In the genomic region with DNA sequence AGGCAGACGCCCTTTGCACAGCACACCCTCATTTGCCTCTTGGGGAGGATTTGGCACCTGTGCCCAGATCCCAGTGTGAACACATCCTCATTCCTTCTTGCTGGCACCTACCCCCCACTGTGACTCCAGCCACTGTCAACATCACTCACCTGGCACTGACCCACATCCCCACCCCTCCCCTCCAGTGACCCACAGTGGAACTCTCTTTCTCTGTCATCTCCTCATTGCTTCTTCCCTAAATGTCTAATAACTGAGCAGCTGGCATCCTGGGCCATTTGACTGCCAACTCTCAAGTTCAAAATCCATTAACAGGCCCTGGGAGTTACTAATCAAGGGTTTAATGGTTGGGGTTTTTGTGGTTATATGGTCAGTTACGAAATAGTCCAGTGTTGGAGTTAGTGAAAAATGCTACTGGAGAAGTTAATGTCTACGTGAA, we compare ENCODE assay signal across 12 cellular contexts. TPM values are rescaled to one million over a fixed set of nuclear protein-coding genes. Genes with fewer than 3 reads are reported as not detected.
A peak's percentile ranks its signal among the peaks of the same experiment; 100 is the strongest.
DNase-seq lines count a peak whose midpoint lies in the region; ATAC-seq and TF ChIP-seq lines count a peak whose summit lies in the region.
"Had no signal": no experiment of that assay in that cellular context is flagged by ENCODE, and none has a peak within 500 bp of the region (broad histone marks: within the 10 kb centered on the region; RNA-seq: fewer than 3 reads in every experiment).

No MANE protein-coding gene starts in this region.

- CTCF ChIA-PET in SK-N-SH (lab: Yijun Ruan, JAX): interaction anchor here (1.0 kb wide), 1 partner anchor 15 kb away, joined by 3 read pairs; no protein-coding TSS in a partner anchor

- WGBS in SK-N-SH (ENCODE audit: low lambda C conversion rate): 83% methylated on average over 3 of the region's 3 CpGs
- 45 to 58% methylated on average over 3 of the region's 3 CpGs for WGBS in body of pancreas, 2 donors
- 59 to 74% (median 65%) methylated on average over 3 of the region's 3 CpGs for WGBS in psoas muscle, 3 donors

- no peaks in the 10 kb centered on the region for H3K9me2 ChIP-seq in SK-N-SH

- no peak overlapping the region for H3K4me2 ChIP-seq in SK-N-SH

- intact Hi-C loops in body of pancreas (cut with DNase I): no loop called here
- intact Hi-C loops in psoas muscle (cut with DNase I): loop anchor here in 1 of 2 donors (10.0 kb wide), 1 partner anchor 1468 kb away; no protein-coding TSS in a partner anchor
- intact Hi-C loops in natural killer cell (cut with micrococcal nuclease): no loop called here

- H3K4me3 Mint-ChIP-seq in natural killer cell: no peak overlapping the region

- no peaks in the 10 kb centered on the region for H3K27me3 ChIP-seq in SK-N-SH (ENCODE audit: insufficient read depth)
- H3K27me3 ChIP-seq in body of pancreas: no peaks in the 10 kb centered on the region
- H3K27me3 ChIP-seq in psoas muscle (ENCODE audit: insufficient read depth in 3 of 3, low read length in 2 of 3): no peaks in the 10 kb centered on the region
- H3K27me3 ChIP-seq: colonic mucosa had no signal

- no peaks in the 10 kb centered on the region for H3F3A ChIP-seq in SK-N-SH (replicated peaks; ENCODE audit: insufficient read depth)

- no peak for TF ChIP-seq POLR2A in body of pancreas (IDR thresholded peaks at IDR 0.05)

- no peaks in the 10 kb centered on the region for H3K27me3 Mint-ChIP-seq in natural killer cell (ENCODE audit: low read depth in 2 of 2)

- H3K9me3 ChIP-seq in SK-N-SH (no peaks in the 10 kb centered on the region), body of pancreas (no peaks in the 10 kb centered on the region), psoas muscle (no peaks in the 10 kb centered on the region)
- H3K9me3 ChIP-seq: colonic mucosa had no signal

- TF ChIP-seq CTCF in SK-N-SH (IDR thresholded peaks at IDR 0.05) (no peak), body of pancreas (IDR thresholded peaks at IDR 0.05) (no peak), psoas muscle (IDR thresholded peaks at IDR 0.05) (no peak), natural killer cell (IDR thresholded peaks at IDR 0.05) (no peak)

- no peak for TF ChIP-seq RAD21 in SK-N-SH (IDR thresholded peaks at IDR 0.05; ENCODE audit: low read length)

- H3K79me2 ChIP-seq in SK-N-SH (ENCODE audit: insufficient read depth): no peaks in the 10 kb centered on the region; the same call in 1 of the 2 replicates

- H3K9ac ChIP-seq in SK-N-SH: no peak overlapping the region

- H3K4me3 ChIP-seq in SK-N-SH (ENCODE audit: low read depth in 2 of 2, low read length in 1 of 2) (no peak overlapping the region), body of pancreas (no peak overlapping the region), psoas muscle (no peak overlapping the region)
- H3K4me3 ChIP-seq: colonic mucosa had no signal

- H3K27ac Mint-ChIP-seq in natural killer cell: peak overlapping the region in 1 of 2 donors; percentile 39

- H3K27ac ChIP-seq in SK-N-SH (ENCODE audit: low read depth in 2 of 2, low read length in 1 of 2): no peak overlapping the region
- H3K27ac ChIP-seq in body of pancreas: peak overlapping the region; percentile 51 to 80 (median 70)
- no peak overlapping the region for H3K27ac ChIP-seq in psoas muscle
- H3K27ac ChIP-seq: colonic mucosa had no signal

- H2AFZ ChIP-seq in SK-N-SH (ENCODE audit: low read depth): no peak overlapping the region

- H3K36me3 Mint-ChIP-seq in natural killer cell: no peaks in the 10 kb centered on the region

- DNase-seq in SK-N-SH: no peak
- peak; percentile 92 for DNase-seq in MV-4-11 (lab: John Stamatoyannopoulos, UW)
- DNase-seq in body of pancreas: peak; percentile 70 to 87 (median 82)
- peak; percentile 34 to 56 for DNase-seq in psoas muscle
- DNase-seq in natural killer cell: no peak
- no peak for DNase-seq in NCI-H82 treated with DMSO at 0.1 percent for 48 hours (lab: John Stamatoyannopoulos, UW; ENCODE audit: unreplicated experiment)
- DNase-seq in NCI-H524 treated with DMSO at 0.1 percent for 48 hours (lab: John Stamatoyannopoulos, UW): no peak
- DNase-seq: colonic mucosa; retina; RPMI8226; stimulated activated CD8-positive, alpha-beta memory T cell treated with anti-CD3 and anti-CD28 coated beads, Interleukin-4, amount 100 ng/mL, for 48 hours had no signal

- ATAC-seq in SK-N-SH treated with all-trans-retinoic acid at 6 μM for 48 hours (no peak), body of pancreas (peak; percentile 93), psoas muscle (peak in 3 of 4 donors; percentile 73 to 82 (median 80)), natural killer cell (no peak)

- H3K9me3 Mint-ChIP-seq in natural killer cell: no peaks in the 10 kb centered on the region

- H3K4me1 ChIP-seq in SK-N-SH (ENCODE audit: control insufficient read depth in 1 of 2, insufficient read depth in 2 of 2, low read depth in 1 of 2, low read length in 1 of 2) (no peaks in the 10 kb centered on the region), body of pancreas (peaks cover 16% of the 10 kb centered on the region), psoas muscle (peaks cover 5% of the 10 kb centered on the region)
- H3K4me1 ChIP-seq: colonic mucosa had no signal

- no peak for TF ChIP-seq EP300 in SK-N-SH (IDR thresholded peaks at IDR 0.05; ENCODE audit: borderline replicate concordance in 1 of 2, low read depth in 1 of 2, low read length in 1 of 2)

- POLR2A ChIA-PET in SK-N-SH (lab: Yijun Ruan, JAX): no interaction called here

- H3K4me1 Mint-ChIP-seq in natural killer cell: peaks cover 0 to 23% of the 10 kb centered on the region in 2 donors

- no peaks in the 10 kb centered on the region for H4K20me1 ChIP-seq in SK-N-SH (ENCODE audit: insufficient read depth)

- H3K36me3 ChIP-seq in SK-N-SH (replicated peaks in 1 of 2; ENCODE audit: control insufficient read depth in 1 of 2, insufficient read depth in 2 of 2, low read length in 1 of 2) (peaks cover 6 to 10% of the 10 kb centered on the region in 2 experiments), body of pancreas (replicated peaks in 1 of 2; ENCODE audit: insufficient read depth in 1 of 2, low read depth in 2 of 2) (no peaks in the 10 kb centered on the region), psoas muscle (ENCODE audit: insufficient read depth in 1 of 2, low read depth in 1 of 2) (peaks cover 0 to 51% of the 10 kb centered on the region in 2 donors)
- H3K36me3 ChIP-seq: colonic mucosa had no signal

TF ChIP-seq in SK-N-SH treated with all-trans-retinoic acid at 6 μM for 48 hours, 23 proteins besides CTCF, POLR2A, EP300 and RAD21:
- TF ChIP-seq GLIS3 (CRISPR knock-in tag; IDR thresholded peaks at IDR 0.05) (no peak), ISL1 (CRISPR knock-in tag; IDR thresholded peaks at IDR 0.05) (peak; percentile 11; the same call in 1 of the 2 replicates), ZNF70 (CRISPR knock-in tag; IDR thresholded peaks at IDR 0.05) (no peak), ZNF565 (CRISPR knock-in tag; conservative IDR thresholded peaks at IDR 0.05; ENCODE audit: low read depth) (no peak)

TF ChIP-seq in SK-N-SH, 30 proteins besides CTCF, POLR2A, EP300 and RAD21:
- TF ChIP-seq SMC3 (IDR thresholded peaks at IDR 0.05; ENCODE audit: low read depth, low read length) (no peak), GABPA (IDR thresholded peaks at IDR 0.05; ENCODE audit: low read depth) (no peak), GATA2 (CRISPR knock-in tag; IDR thresholded peaks at IDR 0.05) (no peak)

RNA-seq across cellular contexts. Expression of gene SNAPC5, which starts 14.4 kb away (rescaled TPM):
- polyA plus RNA-seq in SK-N-SH (2012; rRNA removed) (57.8 and 65.0 TPM in 2 replicates), psoas muscle (10 to 100 TPM; 34.7 to 86.0 (median 51.8) TPM)
- 85.0 and 93.3 TPM in 2 replicates for polyA plus RNA-seq in SK-N-SH (2012; cell fraction: cytosol; rRNA removed)
- polyA plus RNA-seq in SK-N-SH (2012; cell fraction: nucleus; rRNA removed): 20.5 and 25.1 TPM in 2 replicates
- total RNA-seq in body of pancreas (10 to 100 TPM; 13.5 to 14.5 TPM), psoas muscle (10 to 100 TPM; 32.7 to 50.3 (median 33.4) TPM), natural killer cell (10 to 100 TPM; 17.2 to 25.2 (median 24.3) TPM)

RNA-seq across cellular contexts. Expression of gene RPL4, which starts 21.5 kb away (rescaled TPM):
- polyA plus RNA-seq in SK-N-SH (2012; rRNA removed): 3,177 and 3,833 TPM in 2 replicates
- 3,533 and 4,133 TPM in 2 replicates for polyA plus RNA-seq in SK-N-SH (2012; cell fraction: cytosol; rRNA removed)
- 1,107 and 1,671 TPM in 2 replicates for polyA plus RNA-seq in SK-N-SH (2012; cell fraction: nucleus; rRNA removed)
- 1,000 to 10,000 TPM in 1 of 2 donors, 100 to 1,000 TPM in 1; 789 to 1,823 TPM for total RNA-seq in body of pancreas
- total RNA-seq in psoas muscle: 1,000 to 10,000 TPM; 1,435 to 2,180 (median 2,033) TPM
- polyA plus RNA-seq in psoas muscle: 1,000 to 10,000 TPM; 2,343 to 3,153 (median 2,635) TPM
- 1,000 to 10,000 TPM; 1,109 to 1,293 (median 1,293) TPM for total RNA-seq in natural killer cell

RNA-seq across cellular contexts. Expression of gene ZWILCH, which starts 22.0 kb away (rescaled TPM):
- polyA plus RNA-seq in SK-N-SH (2012; rRNA removed): 8.2 and 13.5 TPM in 2 replicates
- 13.6 and 15.4 TPM in 2 replicates for polyA plus RNA-seq in SK-N-SH (2012; cell fraction: cytosol; rRNA removed)
- polyA plus RNA-seq in SK-N-SH (2012; cell fraction: nucleus; rRNA removed): 4.1 and 15.5 TPM in 2 replicates
- 1 to 10 TPM in 1 of 2 donors, under 1 TPM in 1; 0.99 to 1.8 TPM for total RNA-seq in body of pancreas
- 1 to 10 TPM; 2.2 to 4.2 (median 2.6) TPM for total RNA-seq in psoas muscle
- polyA plus RNA-seq in psoas muscle: 1 to 10 TPM; 1.5 to 4.5 (median 2.9) TPM
- 1 to 10 TPM; 8.7 to 9.9 (median 9.7) TPM for total RNA-seq in natural killer cell

Comparison
In these comparisons a context has a peak if more than half of its experiments do, and no peak if none do; other contexts are left out.
1. ATAC-seq: peak in body of pancreas (single experiment) and psoas muscle (3 of 4); none in SK-N-SH treated with all-trans-retinoic acid at 6 μM for 48 hours (single experiment) and natural killer cell (0 of 3).
2. DNase-seq: peak in MV-4-11 (single experiment), body of pancreas (4 of 4) and psoas muscle (2 of 2); none in SK-N-SH (single experiment), natural killer cell (single experiment), NCI-H82 treated with DMSO at 0.1 percent for 48 hours (single experiment) and NCI-H524 treated with DMSO at 0.1 percent for 48 hours (single experiment).
3. H3K27ac ChIP-seq: peak in body of pancreas (4 of 4); none in SK-N-SH (0 of 2) and psoas muscle (single experiment).